In the genomic region with DNA sequence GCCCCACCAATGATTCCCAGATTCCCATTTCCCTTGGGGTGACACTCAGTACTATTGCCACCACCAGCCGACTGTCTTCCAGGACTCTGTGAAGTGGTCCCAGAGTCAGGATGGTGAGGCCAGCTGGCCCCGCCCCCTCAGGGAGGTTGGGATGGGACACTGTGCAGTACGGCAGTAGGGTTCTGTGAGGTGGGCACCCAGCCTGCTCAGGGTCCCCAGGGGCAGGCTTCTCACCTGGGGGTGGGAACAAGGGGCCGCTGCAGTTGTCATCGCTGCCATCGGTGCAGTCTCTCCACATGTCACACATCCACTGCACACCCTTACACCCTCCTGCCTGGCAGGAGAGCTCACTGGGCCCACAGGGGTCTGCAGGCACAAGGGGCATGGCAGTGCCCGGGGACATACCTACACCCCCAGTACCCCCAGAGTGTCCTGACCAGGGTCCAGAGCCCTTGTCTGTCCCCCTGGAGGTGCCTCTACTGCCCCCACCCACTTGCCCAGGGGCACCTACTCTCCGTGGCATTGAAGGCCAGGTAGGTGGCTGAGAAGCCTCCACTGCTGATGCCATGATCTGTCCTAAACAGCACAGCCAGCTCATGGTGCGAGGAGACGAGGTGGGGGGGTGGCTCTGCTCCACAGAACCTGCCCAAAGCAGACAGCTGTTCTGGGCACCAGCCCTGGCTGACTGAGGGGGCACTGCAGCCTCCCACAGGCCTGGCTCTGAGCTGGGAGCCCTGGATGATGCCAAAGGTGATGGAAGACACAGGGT, we compare ENCODE assay signal across 1 cellular context.
TF ChIP-seq lines count a peak whose summit lies in the region.

No MANE protein-coding gene starts in this region.

TF ChIP-seq in IMR-90, 13 proteins besides CTCF, POLR2A, EP300 and RAD21:
- no peak for TF ChIP-seq RCOR1 (IDR thresholded peaks at IDR 0.05; ENCODE audit: insufficient replicate concordance, low read length)
- no peak for TF ChIP-seq USF2 (IDR thresholded peaks at IDR 0.05; ENCODE audit: low read depth, low read length)
- no peak for TF ChIP-seq RFX5 (IDR thresholded peaks at IDR 0.05; ENCODE audit: low read depth, low read length)
TF ChIP-seq in IMR-90: peak in this region for 0.
